In genomic region chr1:36650200-36651065, GRCh38 we compare ENCODE assay signal across 8 cellular contexts.
DNase-seq lines count a peak whose midpoint lies in the region; ATAC-seq and TF ChIP-seq lines count a peak whose summit lies in the region.

No MANE protein-coding gene starts in this region.

- H3K27ac Mint-ChIP-seq in activated naive CD8-positive, alpha-beta T cell treated with anti-CD3 and anti-CD28 coated beads, Interleukin-2, amount 50 U/mL, for 24 hours = no peak overlapping the region

- peaks cover 1% of the 10 kb centered on the region for H3K4me1 Mint-ChIP-seq in activated naive CD8-positive, alpha-beta T cell treated with anti-CD3 and anti-CD28 coated beads, Interleukin-2, amount 50 U/mL, for 24 hours

- no peaks in the 10 kb centered on the region for H3K9me3 Mint-ChIP-seq in activated naive CD8-positive, alpha-beta T cell treated with anti-CD3 and anti-CD28 coated beads, Interleukin-2, amount 50 U/mL, for 24 hours

- no peaks in the 10 kb centered on the region for H3K9me3 ChIP-seq in left ventricle myocardium inferior (replicated peaks)

- H3K27me3 ChIP-seq in left ventricle myocardium inferior (ENCODE audit: low read depth) = peaks cover 80% of the 10 kb centered on the region

- no peak overlapping the region for H3K27ac ChIP-seq in left ventricle myocardium inferior (replicated peaks)

- DNase-seq in DMS53 (lab: John Stamatoyannopoulos, UW) = peak; percentile 74
- peak; percentile 59 for DNase-seq in LoVo (ENCODE audit: low spot score)
- peak; percentile 75 for DNase-seq in activated naive CD8-positive, alpha-beta T cell treated with anti-CD3 and anti-CD28 coated beads, Interleukin-2, amount 50 U/mL, for 24 hours
- DNase-seq in left ventricle myocardium inferior = peak; percentile 36
- DNase-seq in retina = peak; percentile 80

- TF ChIP-seq CTCF in left ventricle myocardium inferior (IDR thresholded peaks at IDR 0.05; ENCODE audit: borderline replicate concordance) = peak; percentile 94

- ATAC-seq in SK-N-SH treated with all-trans-retinoic acid at 6 μM for 48 hours (peak; percentile 82), GM21381 (IDR thresholded peaks at IDR 0.05; ENCODE audit: unreplicated experiment) (no peak), GM21367 (IDR thresholded peaks at IDR 0.05; ENCODE audit: unreplicated experiment) (no peak)
- peak; percentile 62 for ATAC-seq in activated naive CD8-positive, alpha-beta T cell treated with anti-CD3 and anti-CD28 coated beads, Interleukin-2, amount 50 U/mL, for 24 hours

- intact Hi-C loops in left ventricle myocardium inferior (cut with micrococcal nuclease) = no loop called here

- H3K4me3 Mint-ChIP-seq in activated naive CD8-positive, alpha-beta T cell treated with anti-CD3 and anti-CD28 coated beads, Interleukin-2, amount 50 U/mL, for 24 hours = no peak overlapping the region

- no peak overlapping the region for H3K4me3 ChIP-seq in left ventricle myocardium inferior

- H3K36me3 ChIP-seq in left ventricle myocardium inferior = no peaks in the 10 kb centered on the region

- H3K4me1 ChIP-seq in left ventricle myocardium inferior = no peaks in the 10 kb centered on the region

- H3K27me3 Mint-ChIP-seq in activated naive CD8-positive, alpha-beta T cell treated with anti-CD3 and anti-CD28 coated beads, Interleukin-2, amount 50 U/mL, for 24 hours = peaks cover 26% of the 10 kb centered on the region

- no peaks in the 10 kb centered on the region for H3K36me3 Mint-ChIP-seq in activated naive CD8-positive, alpha-beta T cell treated with anti-CD3 and anti-CD28 coated beads, Interleukin-2, amount 50 U/mL, for 24 hours (ENCODE audit: low read depth)

TF ChIP-seq in SK-N-SH treated with all-trans-retinoic acid at 6 μM for 48 hours, 23 proteins besides CTCF, POLR2A, EP300 and RAD21:
- TF ChIP-seq BACH2 (CRISPR knock-in tag; IDR thresholded peaks at IDR 0.05; ENCODE audit: borderline replicate concordance) = no peak
- no peak for TF ChIP-seq ISL1 (CRISPR knock-in tag; IDR thresholded peaks at IDR 0.05)
- no peak for TF ChIP-seq RARB (CRISPR knock-in tag; IDR thresholded peaks at IDR 0.05)

Comparison
In these comparisons a context has a peak if more than half of its experiments do, and no peak if none do; other contexts are left out.
1. ATAC-seq: peak in SK-N-SH treated with all-trans-retinoic acid at 6 μM for 48 hours (single experiment) and activated naive CD8-positive, alpha-beta T cell treated with anti-CD3 and anti-CD28 coated beads, Interleukin-2, amount 50 U/mL, for 24 hours (single experiment); none in GM21381 (single experiment) and GM21367 (single experiment).
2. Peak in every context shown above with its lines, with median percentiles within 50 percentile points of each other: DNase-seq.